Comparison of ENCODE assay signal across 22 cellular contexts in the genomic region with DNA sequence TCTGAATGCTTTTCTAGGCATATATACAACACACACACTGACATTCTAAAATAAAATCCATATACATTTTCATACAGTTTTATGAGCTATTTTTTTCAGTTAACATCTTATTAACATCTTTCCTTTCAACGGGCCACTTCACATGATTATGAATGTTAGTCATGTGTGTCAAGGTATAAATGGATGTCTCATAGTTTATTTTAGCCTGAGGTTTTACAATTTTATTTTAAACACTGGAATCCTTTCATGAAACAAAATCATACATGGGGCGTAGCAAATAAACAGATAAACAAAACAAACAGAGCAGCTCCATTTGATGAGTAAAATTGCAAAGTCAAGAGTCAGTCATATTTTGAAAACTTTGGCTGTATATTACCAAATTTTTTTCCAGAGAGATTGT.
"Had no signal": no experiment of that assay in that cellular context is flagged by ENCODE, and none has a peak within 500 bp of the region (broad histone marks: within the 10 kb centered on the region; RNA-seq: fewer than 3 reads in every experiment).

No MANE protein-coding gene starts in this region.

- H3K79me2 ChIP-seq: parathyroid adenoma had no signal

- DNase-seq: heart left ventricle; hypothalamus; immature natural killer cell; islet precursor cell; left ventricle myocardium inferior; mesendoderm; naive thymus-derived CD4-positive, alpha-beta T cell; nucleus accumbens; right lobe of liver; stimulated activated CD4-positive, alpha-beta T cell treated with anti-CD3 and anti-CD28 coated beads, Interleukin-1b, Interleukin-23, amount 100 ng/mL, for 48 hours; stimulated activated CD4-positive, alpha-beta T cell treated with anti-CD3 and anti-CD28 coated beads, Interleukin-2, amount 100 ng/mL, for 48 hours; stimulated activated CD4-positive, alpha-beta T cell treated with anti-CD3 and anti-CD28 coated beads, Interleukin-4, amount 100 ng/mL, for 4 hours; stimulated activated CD8-positive, alpha-beta memory T cell treated with anti-CD3 and anti-CD28 coated beads, Interleukin-4, amount 100 ng/mL, for 48 hours; stimulated activated naive CD4-positive, alpha-beta T cell treated with Interleukin-2 at 50 U/mL for 16 hours; stimulated activated naive CD8-positive, alpha-beta T cell treated with anti-CD3 and anti-CD28 coated beads, Interleukin-15, amount 100 ng/mL, for 72 hours; substantia nigra; upper lobe of right lung had no signal

- H3K4me2 ChIP-seq: smooth muscle cell had no signal

- H3K4me3 ChIP-seq: heart left ventricle, left ventricle myocardium inferior, lung, right atrium auricular region, right lobe of liver, smooth muscle cell, tibial nerve, upper lobe of right lung had no signal

- H3K36me3 ChIP-seq: heart left ventricle, left ventricle myocardium inferior, right atrium auricular region, right lobe of liver, tibial nerve, upper lobe of right lung had no signal

- H3K27ac ChIP-seq: heart left ventricle, left ventricle myocardium inferior, parathyroid adenoma, right atrium auricular region, right lobe of liver, tibial nerve, upper lobe of right lung had no signal

- H3K27me3 ChIP-seq: heart left ventricle, right atrium auricular region, right lobe of liver, tibial nerve, upper lobe of right lung had no signal

- H2AFZ ChIP-seq: parathyroid adenoma had no signal

- H3K9ac ChIP-seq: parathyroid adenoma had no signal

- H3K4me1 ChIP-seq: heart left ventricle, left ventricle myocardium inferior, parathyroid adenoma, right atrium auricular region, right lobe of liver, tibial nerve, upper lobe of right lung had no signal
